34 cellular contexts compared by ENCODE assay signal in genomic region chr18:31789409-31789808, GRCh38. TPM values are rescaled to one million over a fixed set of nuclear protein-coding genes. Genes with fewer than 3 reads are reported as not detected.
"Had no signal": no experiment of that assay in that cellular context is flagged by ENCODE, and none has a peak within 500 bp of the region (broad histone marks: within the 10 kb centered on the region; RNA-seq: fewer than 3 reads in every experiment).

No MANE protein-coding gene starts in this region.

- H3K36me3 Mint-ChIP-seq: neural progenitor cell; stimulated activated memory B cell treated with anti-CD40 and anti-IgM and Interleukin-4, amounts not matched to agents 10 μg/mL and 1 μg/mL and 100 μg/mL, for 72 hours had no signal

- H3K9me3 ChIP-seq: esophagus squamous epithelium, heart right ventricle, left lung, prostate gland, spleen, thoracic aorta, tibial nerve, upper lobe of right lung, uterus had no signal

- H3K27me3 ChIP-seq: esophagus squamous epithelium, heart right ventricle, left lung, neural progenitor cell, spleen, tibial nerve, upper lobe of right lung, uterus had no signal

- H3K9me3 Mint-ChIP-seq: effector memory CD8-positive, alpha-beta T cell; naive thymus-derived CD4-positive, alpha-beta T cell; nephron; neural progenitor cell; stimulated activated memory B cell treated with anti-CD40 and anti-IgM and Interleukin-4, amounts not matched to agents 10 μg/mL and 1 μg/mL and 100 μg/mL, for 72 hours had no signal

- H3K4me1 ChIP-seq: esophagus squamous epithelium, left lung, neural progenitor cell, prostate gland, spleen, tibial nerve, upper lobe of right lung, uterus had no signal

- H3K27ac ChIP-seq: esophagus squamous epithelium, heart right ventricle, left lung, neural progenitor cell, prostate gland, skin epidermis, spleen, thoracic aorta, tibial nerve, upper lobe of right lung, uterus had no signal

- H2AFZ ChIP-seq: neural progenitor cell had no signal

- H3K4me1 Mint-ChIP-seq: nephron had no signal

- DNase-seq: cortex of kidney; effector memory CD8-positive, alpha-beta T cell; erythroblast; esophagus squamous epithelium; foreskin melanocyte; glutamatergic neuron; heart right ventricle; hippocampal formation; left cardiac atrium; left lung; mesenchymal stem cell; midbrain; naive thymus-derived CD4-positive, alpha-beta T cell; right cardiac atrium; spleen; stimulated activated CD4-positive, alpha-beta T cell treated with anti-CD3 and anti-CD28 coated beads, Interleukin-4, amount 100 ng/mL, for 4 hours; stimulated activated naive CD8-positive, alpha-beta T cell treated with anti-CD3 and anti-CD28 coated beads, Interleukin-15, Interleukin-2, amounts not matched to agents 100 U/mL and 50 U/mL, for 24 hours; substantia nigra; upper lobe of right lung; uterus had no signal

- H3K9ac ChIP-seq: neural progenitor cell had no signal

- H3K4me2 ChIP-seq: neural progenitor cell had no signal

- H3K4me3 ChIP-seq: esophagus squamous epithelium, heart right ventricle, left lung, neural progenitor cell, prostate gland, skin epidermis, spleen, thoracic aorta, tibial nerve, upper lobe of right lung, uterus had no signal

- H3K27ac Mint-ChIP-seq: effector memory CD8-positive, alpha-beta T cell; naive thymus-derived CD4-positive, alpha-beta T cell; nephron; neural progenitor cell had no signal

- H3K4me3 Mint-ChIP-seq: effector memory CD8-positive, alpha-beta T cell; naive thymus-derived CD4-positive, alpha-beta T cell; nephron; neural progenitor cell; stimulated activated memory B cell treated with anti-CD40 and anti-IgM and Interleukin-4, amounts not matched to agents 10 μg/mL and 1 μg/mL and 100 μg/mL, for 72 hours had no signal

- FAIRE-seq: endometrium, islet of Langerhans had no signal

- H3K27me3 Mint-ChIP-seq: stimulated activated memory B cell treated with anti-CD40 and anti-IgM and Interleukin-4, amounts not matched to agents 10 μg/mL and 1 μg/mL and 100 μg/mL, for 72 hours had no signal

- H3K36me3 ChIP-seq: esophagus squamous epithelium, heart right ventricle, left lung, neural progenitor cell, prostate gland, spleen, thoracic aorta, tibial nerve, upper lobe of right lung, uterus had no signal

- ATAC-seq: effector memory CD8-positive, alpha-beta T cell; heart right ventricle; left cardiac atrium; left lung; naive thymus-derived CD4-positive, alpha-beta T cell; right cardiac atrium; stimulated activated memory B cell treated with anti-CD40 and anti-IgM and Interleukin-4, amounts not matched to agents 10 μg/mL and 1 μg/mL and 100 μg/mL, for 72 hours; stimulated activated naive CD8-positive, alpha-beta T cell treated with anti-CD3 and anti-CD28 coated beads, Interleukin-15, Interleukin-2, amounts not matched to agents 100 U/mL and 50 U/mL, for 24 hours; upper lobe of right lung had no signal

RNA-seq across cellular contexts. Expression of gene SLC25A52, which starts 28.7 kb away (rescaled TPM):
- total RNA-seq: dermis microvascular lymphatic vessel endothelial cell; esophagus squamous epithelium; kidney epithelial cell; left cardiac atrium; left lung; lower leg skin; lung microvascular endothelial cell; naive thymus-derived CD4-positive, alpha-beta T cell; osteocyte; thoracic aorta; tibial nerve; upper lobe of right lung; uterus had no signal
- polyA plus RNA-seq: heart right ventricle; naive thymus-derived CD4-positive, alpha-beta T cell had no signal
